ENCODE assay signal across 8 cellular contexts in genomic region chr7:10939911-10940747, GRCh38. TPM values are rescaled to one million over a fixed set of nuclear protein-coding genes. Genes with fewer than 3 reads are reported as not detected.
DNase-seq lines count a peak whose midpoint lies in the region; ATAC-seq and TF ChIP-seq lines count a peak whose summit lies in the region.

No MANE protein-coding gene starts in this region.

- peak overlapping the region; percentile 70 for H3K27ac ChIP-seq in H9 (ENCODE audit: insufficient read length, low read depth, low read length)
- peak overlapping the region; percentile 63 for H3K27ac ChIP-seq in RWPE2 (ENCODE audit: poor library complexity, severe bottlenecking)
- H3K27ac ChIP-seq in foreskin keratinocyte, result peak overlapping the region; percentile 100
- peak overlapping the region; percentile 98 for H3K27ac ChIP-seq in neural progenitor cell
- H3K27ac ChIP-seq in stomach smooth muscle (ENCODE audit: low read length), result peak overlapping the region; percentile 94

- no peak overlapping the region for H2BK12ac ChIP-seq in H9 (ENCODE audit: insufficient read length, low read depth, low read length)

- peak overlapping the region; percentile 67 for H3K56ac ChIP-seq in H9 (ENCODE audit: insufficient read length, low read depth, low read length)

- H3K4me1 ChIP-seq in H9 (ENCODE audit: insufficient read depth, low read length) (peaks cover 5% of the 10 kb centered on the region; the same call in 1 of the 2 replicates), RWPE2 (ENCODE audit: insufficient read depth, poor library complexity, severe bottlenecking) (peaks cover 14% of the 10 kb centered on the region), foreskin keratinocyte (no peaks in the 10 kb centered on the region), neural progenitor cell (peaks cover 14% of the 10 kb centered on the region), stomach smooth muscle (ENCODE audit: control insufficient read depth, insufficient read depth, low read length) (peaks cover 5% of the 10 kb centered on the region)

- no peak overlapping the region for H3K23ac ChIP-seq in H9 (ENCODE audit: insufficient read length, low read depth, low read length)

- H2AFZ ChIP-seq in H9 (ENCODE audit: low read length), result no peak overlapping the region
- H2AFZ ChIP-seq in neural progenitor cell (replicated peaks), result peak overlapping the region; percentile 81

- H2AK5ac ChIP-seq in H9 (ENCODE audit: insufficient read length, low read length), result no peak overlapping the region

- H3K4me2 ChIP-seq in H9 (ENCODE audit: insufficient read depth, insufficient read length, low read length), result peak overlapping the region; percentile 52
- peak overlapping the region; percentile 96 for H3K4me2 ChIP-seq in neural progenitor cell

- H4K91ac ChIP-seq in H9 (ENCODE audit: insufficient read length, low read depth, low read length), result no peak overlapping the region

- peak overlapping the region; percentile 88 for H2BK5ac ChIP-seq in H9 (ENCODE audit: insufficient read length, low read length)

- H4K20me1 ChIP-seq in H9 (ENCODE audit: control insufficient read depth, insufficient read depth, insufficient read length) (no peaks in the 10 kb centered on the region), neural progenitor cell (ENCODE audit: low read depth) (peaks cover 25% of the 10 kb centered on the region)

- H3K36me3 ChIP-seq in RWPE2 (ENCODE audit: low read depth) (peaks cover 37% of the 10 kb centered on the region), neural progenitor cell (peaks cover 7% of the 10 kb centered on the region), stomach smooth muscle (ENCODE audit: control insufficient read depth in 2 of 2, insufficient read depth in 2 of 2, low read length in 2 of 2) (peaks cover 3 to 15% of the 10 kb centered on the region in 2 donors)

- H3K36me3 Mint-ChIP-seq in H9 (ENCODE audit: insufficient read depth in 1 of 3, low read depth in 3 of 3) (peaks cover 17 to 37% (median 35%) of the 10 kb centered on the region in 3 experiments; a peak in 6 of 7 replicates), neural progenitor cell (peaks cover 9% of the 10 kb centered on the region)

- H3K14ac ChIP-seq in H9 (ENCODE audit: insufficient read depth, low read length), result peak overlapping the region; percentile 85

- H3K27ac Mint-ChIP-seq in H9 (no peak overlapping the region), neural progenitor cell (no peak overlapping the region)

- no peak overlapping the region for H2BK15ac ChIP-seq in H9 (ENCODE audit: low read depth, low read length)

- WGBS in H9 (ENCODE audit: extremely low coverage, insufficient read length, low lambda C conversion rate), result no CpG with 5 or more reads among the region's 61 CpGs

- H3K23me2 ChIP-seq in H9 (ENCODE audit: insufficient read length, low read depth, low read length, poor library complexity, severe bottlenecking), result peaks cover 7% of the 10 kb centered on the region

- peaks cover 8% of the 10 kb centered on the region for H3F3A ChIP-seq in neural progenitor cell (ENCODE audit: low read depth)

- peak overlapping the region; percentile 93 for H4K5ac ChIP-seq in H9 (ENCODE audit: insufficient read length, low read depth, low read length)

- H2BK120ac ChIP-seq in H9 (ENCODE audit: low read depth, low read length, poor library complexity, severe bottlenecking), result no peak overlapping the region

- H2BK20ac ChIP-seq in H9 (ENCODE audit: low read depth, low read length, poor library complexity, severe bottlenecking), result no peak overlapping the region

- ATAC-seq in RWPE2 (ENCODE audit: low read depth), result peak; percentile 88
- peak; percentile 94 for ATAC-seq in foreskin keratinocyte

- no peak overlapping the region for H3T11ph ChIP-seq in H9 (ENCODE audit: low read length)

- in situ Hi-C loops in G401 (cut with HindIII; ENCODE audit: low sequenced_read_pairs), result no loop called here

- H3K9me3 Mint-ChIP-seq in H9 (no peaks in the 10 kb centered on the region), neural progenitor cell (no peaks in the 10 kb centered on the region)

- H3K79me2 ChIP-seq in H9 (ENCODE audit: insufficient read depth, low read length), result peaks cover 15% of the 10 kb centered on the region; the same call in 1 of the 2 replicates
- peaks cover 48% of the 10 kb centered on the region for H3K79me2 ChIP-seq in neural progenitor cell (ENCODE audit: low read depth)

- TF ChIP-seq CTCF in H9 (conservative IDR thresholded peaks at IDR 0.05) (no peak), RWPE2 (IDR thresholded peaks at IDR 0.05; ENCODE audit: poor library complexity, severe bottlenecking) (no peak), foreskin keratinocyte (conservative IDR thresholded peaks at IDR 0.05) (no peak), neural progenitor cell (IDR thresholded peaks at IDR 0.05) (no peak)

- H3K27me3 Mint-ChIP-seq in H9 (ENCODE audit: low read depth) (no peaks in the 10 kb centered on the region), neural progenitor cell (ENCODE audit: insufficient read depth, low read depth) (peaks cover 2% of the 10 kb centered on the region)

- H3K4me1 Mint-ChIP-seq in H9 (peaks cover 14 to 20% of the 10 kb centered on the region in 2 experiments), neural progenitor cell (peaks cover 14% of the 10 kb centered on the region)

- no peaks in the 10 kb centered on the region for H3K79me1 ChIP-seq in H9 (ENCODE audit: insufficient read depth, low read depth, low read length, poor library complexity, severe bottlenecking)

- H3K4ac ChIP-seq in H9 (ENCODE audit: low read depth, low read length), result no peak overlapping the region; the same call in 1 of the 2 replicates

- peak overlapping the region; percentile 99 for H3K9ac ChIP-seq in H9 (ENCODE audit: extremely low read depth, insufficient read length, low read length)
- peak overlapping the region; percentile 98 for H3K9ac ChIP-seq in neural progenitor cell
- peak overlapping the region; percentile 86 to 99 for H3K9ac ChIP-seq in stomach smooth muscle (ENCODE audit: low read length in 2 of 2)

- peak overlapping the region; percentile 63 for H4K8ac ChIP-seq in H9 (replicated peaks; ENCODE audit: insufficient read length, low read depth, low read length)

- H3K18ac ChIP-seq in H9 (ENCODE audit: insufficient read length, low read depth, low read length), result peak overlapping the region; percentile 98

- H3K9me3 ChIP-seq in H9 (ENCODE audit: control insufficient read depth, low read depth, low read length) (no peaks in the 10 kb centered on the region), RWPE2 (ENCODE audit: severe bottlenecking) (no peaks in the 10 kb centered on the region), neural progenitor cell (ENCODE audit: low read depth) (no peaks in the 10 kb centered on the region), stomach smooth muscle (ENCODE audit: control insufficient read depth in 2 of 2, low read length in 2 of 2) (no peaks in the 10 kb centered on the region)

- H3K4me3 Mint-ChIP-seq in H9 (no peak overlapping the region), neural progenitor cell (no peak overlapping the region)

- peak overlapping the region; percentile 72 for H3K4me3 ChIP-seq in RWPE2 (ENCODE audit: severe bottlenecking)
- peak overlapping the region; percentile 87 for H3K4me3 ChIP-seq in neural progenitor cell
- H3K4me3 ChIP-seq in stomach smooth muscle (ENCODE audit: low read length in 2 of 2), result peak overlapping the region; percentile 83 to 100

- H3K27me3 ChIP-seq in H9 (ENCODE audit: insufficient read depth, low read length) (no peaks in the 10 kb centered on the region), RWPE2 (ENCODE audit: insufficient read depth, poor library complexity, severe bottlenecking) (no peaks in the 10 kb centered on the region), foreskin keratinocyte (no peaks in the 10 kb centered on the region), neural progenitor cell (no peaks in the 10 kb centered on the region), stomach smooth muscle (ENCODE audit: control insufficient read depth in 1 of 2, insufficient read depth in 2 of 2, low read length in 2 of 2) (no peaks in the 10 kb centered on the region)

- peak; percentile 93 for DNase-seq in G401 (ENCODE audit: low spot score)
- DNase-seq in H9, result peak; percentile 91
- peak; percentile 92 for DNase-seq in M059J (ENCODE audit: low read depth)
- peak; percentile 92 for DNase-seq in RWPE2 (ENCODE audit: low spot score)
- DNase-seq in activated effector memory CD4-positive, alpha-beta T cell treated with anti-CD3 and anti-CD28 coated beads, Interleukin-2, amount 50 U/mL, for 16 hours, result peak; percentile 94
- peak; percentile 85 to 93 for DNase-seq in foreskin keratinocyte
- peak; percentile 97 for DNase-seq in neural progenitor cell (ENCODE audit: low spot score)

RNA-seq across cellular contexts. Expression of gene PHF14, which starts 33.5 kb away (rescaled TPM):
- 21.0 and 42.3 TPM in 2 replicates for total RNA-seq in G401 (2014; rRNA removed; shearing (Covaris generic))
- total RNA-seq in H9 (2021) (49.3 and 50.8 TPM in 2 replicates), foreskin keratinocyte (17.8 and 21.2 TPM in 2 replicates), neural progenitor cell (ENCODE audit: low replicate concordance) (53.1 and 80.4 TPM in 2 replicates)
- 16.3 and 23.7 TPM in 2 replicates for total RNA-seq in M059J (2014; rRNA removed; shearing (Covaris generic))
- 10.3 and 13.7 TPM in 2 replicates for polyA plus RNA-seq in foreskin keratinocyte

Comparison
In these comparisons a context has a peak if more than half of its experiments do, and no peak if none do; other contexts are left out.
1. Peak in every context shown above with its lines: DNase-seq, ATAC-seq, H3K4me3 ChIP-seq and H3K27ac ChIP-seq.